8 cellular contexts compared by ENCODE assay signal in genomic region chr22:20569059-20570058, GRCh38.
DNase-seq lines count a peak whose midpoint lies in the region; ATAC-seq and TF ChIP-seq lines count a peak whose summit lies in the region.

No MANE protein-coding gene starts in this region.

- H3K4me1 ChIP-seq in lower lobe of right lung (peaks cover 74% of the 10 kb centered on the region), HAP-1 (no peaks in the 10 kb centered on the region)

- intact Hi-C loops in lower lobe of right lung (cut with DNase I): no loop called here

- peak; percentile 53 for ATAC-seq in GM18868 (IDR thresholded peaks at IDR 0.05; ENCODE audit: unreplicated experiment)
- ATAC-seq in lower lobe of right lung: peak; percentile 88 to 89
- ATAC-seq in HG03280 (IDR thresholded peaks at IDR 0.05; ENCODE audit: unreplicated experiment): no peak

- H3K36me3 ChIP-seq in brain microvascular endothelial cell (replicated peaks) (peaks cover 87% of the 10 kb centered on the region), lower lobe of right lung (peaks cover 96% of the 10 kb centered on the region), HAP-1 (replicated peaks) (peaks cover 92% of the 10 kb centered on the region)

- H3K27ac ChIP-seq in brain microvascular endothelial cell: peak overlapping the region; percentile 72
- H3K27ac ChIP-seq in lower lobe of right lung: peak overlapping the region; percentile 81

- TF ChIP-seq CTCF in brain microvascular endothelial cell (IDR thresholded peaks at IDR 0.05; ENCODE audit: low read depth, low read length, missing control alignments) (no peak), lower lobe of right lung (IDR thresholded peaks at IDR 0.05) (no peak)

- H3K9me3 ChIP-seq in lower lobe of right lung (no peaks in the 10 kb centered on the region), HAP-1 (no peaks in the 10 kb centered on the region)

- H3K27me3 ChIP-seq in brain microvascular endothelial cell (replicated peaks) (no peaks in the 10 kb centered on the region), lower lobe of right lung (ENCODE audit: low read depth) (no peaks in the 10 kb centered on the region), HAP-1 (ENCODE audit: low read depth) (no peaks in the 10 kb centered on the region)

- in situ Hi-C loops in brain microvascular endothelial cell (cut with HindIII; ENCODE audit: low pct_ligation_motif_present, low sequenced_read_pairs) (no loop called here), HAP-1 (cut with MboI; ENCODE audit: low sequenced_read_pairs) (no loop called here)

- DNase-seq in T-helper 2 cell (peak; percentile 47 to 98 (median 76)), brain microvascular endothelial cell (peak; percentile 97), lower lobe of right lung (peak; percentile 90), HAP-1 (ENCODE audit: low spot score in 2 of 2) (no peak), NCI-H1694 treated with DMSO at 0.1 percent for 48 hours (lab: John Stamatoyannopoulos, UW) (no peak)
- peak; percentile 81 for DNase-seq in stimulated activated CD8-positive, alpha-beta memory T cell treated with anti-CD3 and anti-CD28 coated beads, Interleukin-4, amount 100 ng/mL, for 48 hours

- H3K4me3 ChIP-seq in brain microvascular endothelial cell (ENCODE audit: low read depth, low read length): no peak overlapping the region
- H3K4me3 ChIP-seq in lower lobe of right lung: no peak overlapping the region
- no peak overlapping the region for H3K4me3 ChIP-seq in HAP-1

Comparison
In these comparisons a context has a peak if more than half of its experiments do, and no peak if none do; other contexts are left out.
1. DNase-seq: peak in T-helper 2 cell (5 of 5), brain microvascular endothelial cell (single experiment), lower lobe of right lung (single experiment) and stimulated activated CD8-positive, alpha-beta memory T cell treated with anti-CD3 and anti-CD28 coated beads, Interleukin-4, amount 100 ng/mL, for 48 hours (single experiment); none in HAP-1 (0 of 2) and NCI-H1694 treated with DMSO at 0.1 percent for 48 hours (single experiment).